11 cellular contexts compared by ENCODE assay signal in genomic region chr18:67783215-67783946, GRCh38.
A peak's percentile ranks its signal among the peaks of the same experiment; 100 is the strongest.
DNase-seq lines count a peak whose midpoint lies in the region; TF ChIP-seq lines count a peak whose summit lies in the region.
"Had no signal": no experiment of that assay in that cellular context is flagged by ENCODE, and none has a peak within 500 bp of the region (broad histone marks: within the 10 kb centered on the region; RNA-seq: fewer than 3 reads in every experiment).

No MANE protein-coding gene starts in this region.

- TF ChIP-seq CTCF in astrocyte of the cerebellum (IDR thresholded peaks at IDR 0.05; ENCODE audit: low read depth, low read length, missing control alignments) (no peak), tibial artery (IDR thresholded peaks at IDR 0.05) (no peak), ascending aorta (IDR thresholded peaks at IDR 0.05) (no peak)

- H3K9me3 ChIP-seq in tibial artery (no peaks in the 10 kb centered on the region), ascending aorta (no peaks in the 10 kb centered on the region)
- H3K9me3 ChIP-seq: heart right ventricle had no signal

- in situ Hi-C loops in astrocyte of the cerebellum (cut with HindIII; ENCODE audit: low sequenced_read_pairs): no loop called here

- H3K27me3 ChIP-seq in tibial artery: no peaks in the 10 kb centered on the region
- no peaks in the 10 kb centered on the region for H3K27me3 ChIP-seq in ascending aorta
- H3K27me3 ChIP-seq: heart right ventricle had no signal

- H3K36me3 ChIP-seq in tibial artery: no peaks in the 10 kb centered on the region
- H3K36me3 ChIP-seq in ascending aorta: no peaks in the 10 kb centered on the region
- H3K36me3 ChIP-seq: heart right ventricle had no signal

- no peak overlapping the region for H3K4me3 ChIP-seq in astrocyte of the cerebellum (ENCODE audit: low read depth, low read length)
- H3K4me3 ChIP-seq in tibial artery: no peak overlapping the region
- H3K4me3 ChIP-seq in ascending aorta: no peak overlapping the region
- H3K4me3 ChIP-seq: heart right ventricle had no signal

- H3K4me1 ChIP-seq in tibial artery (no peaks in the 10 kb centered on the region), ascending aorta (no peaks in the 10 kb centered on the region)
- H3K4me1 ChIP-seq: heart right ventricle had no signal

- intact Hi-C loops in tibial artery (cut with DNase I; ENCODE audit: low total_unique reads): no loop called here
- intact Hi-C loops in ascending aorta (cut with DNase I): no loop called here

- DNase-seq in AG08395 (ENCODE audit: low spot score): peak; percentile 69
- peak; percentile 78 for DNase-seq in HS-5 (ENCODE audit: low read depth)
- DNase-seq in astrocyte of the cerebellum (ENCODE audit: low read depth): peak; percentile 49
- peak; percentile 84 for DNase-seq in kidney tubule cell (ENCODE audit: low spot score)
- no peak for DNase-seq in tibial artery
- DNase-seq in NCI-H2196 treated with DMSO at 0.1 percent for 48 hours (lab: John Stamatoyannopoulos, UW; ENCODE audit: unreplicated experiment): no peak
- DNase-seq in AML-193 (lab: John Stamatoyannopoulos, UW): no peak
- no peak for DNase-seq in ascending aorta (ENCODE audit: low spot score in 2 of 2)
- DNase-seq: cerebellar nuclear complex, heart right ventricle, MV-4-11 had no signal

- no peak overlapping the region for H3K27ac ChIP-seq in tibial artery
- no peak overlapping the region for H3K27ac ChIP-seq in ascending aorta
- H3K27ac ChIP-seq: heart right ventricle had no signal

Comparison
In these comparisons a context has a peak if more than half of its experiments do, and no peak if none do; other contexts are left out.
1. DNase-seq: peak in AG08395 (single experiment), HS-5 (single experiment), astrocyte of the cerebellum (single experiment) and kidney tubule cell (single experiment); none in tibial artery (0 of 2), NCI-H2196 treated with DMSO at 0.1 percent for 48 hours (single experiment), AML-193 (0 of 2) and ascending aorta (0 of 2).